11 cellular contexts compared by ENCODE assay signal in genomic region chr19:38719761-38720558, GRCh38. TPM values are rescaled to one million over a fixed set of nuclear protein-coding genes. Genes with fewer than 3 reads are reported as not detected.
DNase-seq lines count a peak whose midpoint lies in the region; ATAC-seq and TF ChIP-seq lines count a peak whose summit lies in the region.
"Had no signal": no experiment of that assay in that cellular context is flagged by ENCODE, and none has a peak within 500 bp of the region (broad histone marks: within the 10 kb centered on the region; RNA-seq: fewer than 3 reads in every experiment).

No MANE protein-coding gene starts in this region.

- ATAC-seq in body of pancreas (no peak), left lobe of liver (peak; percentile 6), HG03025 (IDR thresholded peaks at IDR 0.05; ENCODE audit: low FRiP score, unreplicated experiment) (no peak)
- ATAC-seq in stimulated activated naive B cell treated with anti-CD40 and anti-IgM and Interleukin-4, amounts not matched to agents 10 μg/mL and 1 μg/mL and 100 μg/mL, for 72 hours (replicated peaks): no peak
- ATAC-seq: T-helper 17 cell had no signal

- H3K4me3 ChIP-seq in body of pancreas: no peak overlapping the region

- intact Hi-C loops in body of pancreas (cut with DNase I): no loop called here

- peaks cover 2 to 10% of the 10 kb centered on the region in 2 donors for H3K4me1 Mint-ChIP-seq in stimulated activated naive B cell treated with anti-CD40 and anti-IgM and Interleukin-4, amounts not matched to agents 10 μg/mL and 1 μg/mL and 100 μg/mL, for 72 hours
- H3K4me1 Mint-ChIP-seq: T-helper 17 cell had no signal

- TF ChIP-seq CTCF in body of pancreas (IDR thresholded peaks at IDR 0.05): no peak

- no peak for TF ChIP-seq POLR2A in body of pancreas (IDR thresholded peaks at IDR 0.05)

- H3K9me3 ChIP-seq in body of pancreas: no peaks in the 10 kb centered on the region

- no peaks in the 10 kb centered on the region for H3K9me3 Mint-ChIP-seq in stimulated activated naive B cell treated with anti-CD40 and anti-IgM and Interleukin-4, amounts not matched to agents 10 μg/mL and 1 μg/mL and 100 μg/mL, for 72 hours

- H3K27ac ChIP-seq in body of pancreas: peak overlapping the region in 3 of 4 donors; percentile 56 to 71 (median 69)

- DNase-seq in HT1080 (ENCODE audit: low read depth) (peak; percentile 34), body of pancreas (no peak), left lobe of liver (ENCODE audit: low spot score) (no peak), dedifferentiated amniotic fluid mesenchymal stem cell (ENCODE audit: extremely low spot score) (no peak), NCI-H1694 treated with DMSO at 0.1 percent for 48 hours (lab: John Stamatoyannopoulos, UW) (no peak)
- no peak for DNase-seq in stimulated activated naive B cell treated with anti-CD40 and anti-IgM and Interleukin-4, amounts not matched to agents 10 μg/mL and 1 μg/mL and 100 μg/mL, for 72 hours
- no peak for DNase-seq in activated CD4-positive, alpha-beta T cell treated with anti-CD3 and anti-CD28 coated beads for 48 hours
- DNase-seq: NCI-H510A, T-helper 17 cell had no signal

- H3K4me3 Mint-ChIP-seq in stimulated activated naive B cell treated with anti-CD40 and anti-IgM and Interleukin-4, amounts not matched to agents 10 μg/mL and 1 μg/mL and 100 μg/mL, for 72 hours: no peak overlapping the region
- H3K4me3 Mint-ChIP-seq: T-helper 17 cell had no signal

- peaks cover 48% of the 10 kb centered on the region for H3K4me1 ChIP-seq in body of pancreas

- H3K27ac Mint-ChIP-seq in stimulated activated naive B cell treated with anti-CD40 and anti-IgM and Interleukin-4, amounts not matched to agents 10 μg/mL and 1 μg/mL and 100 μg/mL, for 72 hours: peak overlapping the region; percentile 69
- H3K27ac Mint-ChIP-seq: T-helper 17 cell had no signal

- H3K36me3 Mint-ChIP-seq in stimulated activated naive B cell treated with anti-CD40 and anti-IgM and Interleukin-4, amounts not matched to agents 10 μg/mL and 1 μg/mL and 100 μg/mL, for 72 hours: peaks cover 33 to 46% of the 10 kb centered on the region in 2 donors

- H3K36me3 ChIP-seq in body of pancreas (replicated peaks in 1 of 2; ENCODE audit: insufficient read depth in 1 of 2, low read depth in 2 of 2): peaks cover 11 to 51% of the 10 kb centered on the region in 2 donors

- no peaks in the 10 kb centered on the region for H3K27me3 ChIP-seq in body of pancreas

- H3K27me3 Mint-ChIP-seq in stimulated activated naive B cell treated with anti-CD40 and anti-IgM and Interleukin-4, amounts not matched to agents 10 μg/mL and 1 μg/mL and 100 μg/mL, for 72 hours: no peaks in the 10 kb centered on the region
- H3K27me3 Mint-ChIP-seq: T-helper 17 cell had no signal

- WGBS in body of pancreas, 2 donors: 74% methylated on average over 23 of the region's 24 CpGs; no CpG with 5 or more reads in 1 of the 2 donors

RNA-seq across cellular contexts. Expression of gene CAPN12, which starts 24.3 kb away (rescaled TPM):
- 0.10 and 0.14 TPM in 2 replicates for total RNA-seq in HT1080 (2014; rRNA removed; shearing (Covaris generic))
- polyA plus RNA-seq in HT1080 (2015; cell fraction: cytosol; rRNA removed): 0.43 and 0.80 TPM in 2 replicates
- 0.88 and 0.91 TPM in 2 replicates for polyA plus RNA-seq in HT1080 (2015; cell fraction: nucleus; rRNA removed)
- total RNA-seq in body of pancreas: 10 to 100 TPM in 1 of 2 donors, 1 to 10 TPM in 1; 9.9 to 11.4 TPM
- total RNA-seq in left lobe of liver: 30.9 TPM

RNA-seq across cellular contexts. Expression of gene LGALS7, which starts 53.4 kb away (rescaled TPM):
- total RNA-seq in HT1080 (2014; rRNA removed; shearing (Covaris generic)): not detected in 2 replicates
- not detected in 2 replicates for polyA plus RNA-seq in HT1080 (2015; cell fraction: cytosol; rRNA removed)
- not detected in 2 replicates for polyA plus RNA-seq in HT1080 (2015; cell fraction: nucleus; rRNA removed)
- total RNA-seq in body of pancreas (not detected), left lobe of liver (not detected)
- total RNA-seq: activated CD8-positive, alpha-beta memory T cell treated with anti-CD3 and anti-CD28 coated beads for 36 hours; T-helper 17 cell had no signal
